8 cellular contexts compared by ENCODE assay signal in the genomic region with DNA sequence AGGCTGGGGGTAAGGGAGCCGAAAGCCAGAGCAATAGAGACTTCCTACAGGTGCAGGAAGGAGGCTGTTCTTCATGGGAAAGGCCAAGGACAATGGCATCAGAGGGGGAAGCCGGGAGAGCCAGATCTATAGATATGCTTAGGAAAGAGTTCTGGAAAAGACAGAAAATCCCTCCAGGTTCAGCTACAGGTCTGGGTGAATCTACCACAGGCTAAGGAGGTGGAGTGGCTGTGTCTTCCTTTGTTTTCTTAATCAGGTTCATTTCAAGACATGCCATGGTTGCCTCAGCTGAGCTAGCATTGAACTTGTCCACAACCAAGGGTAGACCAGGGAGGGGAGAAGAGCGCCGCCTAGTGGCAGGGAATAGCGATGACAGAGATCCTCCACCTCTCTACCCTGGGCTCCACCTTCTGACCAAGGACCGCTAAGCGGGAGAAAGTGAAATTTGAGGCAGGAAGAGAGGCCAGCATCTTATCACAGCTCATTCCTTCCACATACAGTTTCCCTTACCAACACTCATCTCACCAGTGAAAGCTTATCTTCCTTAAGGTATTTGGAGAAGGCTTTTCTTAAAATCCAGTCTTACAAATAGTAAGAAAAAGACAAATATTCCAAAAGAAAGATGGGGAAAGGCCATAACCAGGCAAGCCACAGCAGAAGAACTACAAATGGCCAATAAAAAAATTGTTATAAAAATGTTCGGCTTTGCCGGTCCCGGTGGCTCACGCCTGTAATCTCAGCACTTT.
DNase-seq lines count a peak whose midpoint lies in the region; ATAC-seq, FAIRE-seq and TF ChIP-seq lines count a peak whose summit lies in the region.

No MANE protein-coding gene starts in this region.

- TF ChIP-seq POLR2A in upper lobe of left lung (IDR thresholded peaks at IDR 0.05) = no peak

- TF ChIP-seq EP300 in upper lobe of left lung (IDR thresholded peaks at IDR 0.05) = no peak

- TF ChIP-seq CTCF in upper lobe of left lung (IDR thresholded peaks at IDR 0.05) = peak in 5 of 6 experiments; percentile 12 to 44 (median 23)

- H3K4me3 ChIP-seq in upper lobe of left lung = no peak overlapping the region

- peak; percentile 78 for DNase-seq in activated effector memory CD4-positive, alpha-beta T cell treated with anti-CD3 and anti-CD28 coated beads, Interleukin-2, amount 50 U/mL, for 16 hours
- no peak for DNase-seq in activated effector memory CD4-positive, alpha-beta T cell treated with Interleukin-2 at 50 U/mL for 16 hours
- DNase-seq in RCC 7860 (ENCODE audit: low spot score) (peak; percentile 16), amniotic epithelial cell (ENCODE audit: low read depth) (peak; percentile 55), left colon (peak in 1 of 2 donors; percentile 13), upper lobe of left lung (no peak), DMS114 treated with DMSO at 0.1 percent for 48 hours (lab: John Stamatoyannopoulos, UW; ENCODE audit: unreplicated experiment) (no peak)

- intact Hi-C loops in left colon (cut with DNase I, micrococcal nuclease) = no loop called here

- no peak for FAIRE-seq in RCC 7860 (lab: Jason Lieb, UNC)

- H3K27ac ChIP-seq in upper lobe of left lung = no peak overlapping the region

- H3K4me1 ChIP-seq in upper lobe of left lung = no peaks in the 10 kb centered on the region

- H3K36me3 ChIP-seq in upper lobe of left lung = no peaks in the 10 kb centered on the region

- WGBS in upper lobe of left lung, 2 donors = 66 to 70% methylated on average over 11 of the region's 11 CpGs

- ATAC-seq in HG03354 (IDR thresholded peaks at IDR 0.05; ENCODE audit: poor library complexity, severe bottlenecking, unreplicated experiment) (peak; percentile 70), left colon (peak; percentile 47), upper lobe of left lung (ENCODE audit: low FRiP score in 2 of 2) (peak in 1 of 2 donors; percentile 68)

- H3K27me3 ChIP-seq in upper lobe of left lung = no peaks in the 10 kb centered on the region

- no peaks in the 10 kb centered on the region for H3K9me3 ChIP-seq in upper lobe of left lung

Comparison
In these comparisons a context has a peak if more than half of its experiments do, and no peak if none do; other contexts are left out.
1. DNase-seq: peak in activated effector memory CD4-positive, alpha-beta T cell treated with anti-CD3 and anti-CD28 coated beads, Interleukin-2, amount 50 U/mL, for 16 hours (single experiment), RCC 7860 (single experiment) and amniotic epithelial cell (single experiment); none in activated effector memory CD4-positive, alpha-beta T cell treated with Interleukin-2 at 50 U/mL for 16 hours (single experiment), upper lobe of left lung (0 of 2) and DMS114 treated with DMSO at 0.1 percent for 48 hours (single experiment).